ENCODE assay signal across 14 cellular contexts in genomic region chr9:114844766-114845165, GRCh38. TPM values are rescaled to one million over a fixed set of nuclear protein-coding genes. Genes with fewer than 3 reads are reported as not detected.
DNase-seq lines count a peak whose midpoint lies in the region; ATAC-seq and TF ChIP-seq lines count a peak whose summit lies in the region.
"Had no signal": no experiment of that assay in that cellular context is flagged by ENCODE, and none has a peak within 500 bp of the region (broad histone marks: within the 10 kb centered on the region; RNA-seq: fewer than 3 reads in every experiment).

No MANE protein-coding gene starts in this region.

- peak in 2 of 3 donors; percentile 30 to 39 for DNase-seq in CD4-positive, CD25-positive, alpha-beta regulatory T cell
- DNase-seq in DMS 273 treated with DMSO at 0.1 percent for 48 hours (lab: John Stamatoyannopoulos, UW), result peak; percentile 74
- DNase-seq in NCI-H526 treated with DMSO at 0.1 percent for 48 hours (lab: John Stamatoyannopoulos, UW), result peak; percentile 57
- peak; percentile 44 to 71 for DNase-seq in foreskin keratinocyte
- no peak for DNase-seq in right cardiac atrium
- DNase-seq in NCI-H1930 (lab: John Stamatoyannopoulos, UW), result no peak
- no peak for DNase-seq in activated naive CD4-positive, alpha-beta T cell (lab: John Stamatoyannopoulos, UW)
- DNase-seq: ACHN; CD4-positive, alpha-beta T cell; DND-41; GDM1; GM23248; IMR-90 had no signal

- no peak overlapping the region for H3K27ac ChIP-seq in CD4-positive, CD25-positive, alpha-beta regulatory T cell (ENCODE audit: insufficient read depth, low read length, poor library complexity, severe bottlenecking)
- H3K27ac ChIP-seq in foreskin keratinocyte (no peak overlapping the region), right cardiac atrium (ENCODE audit: low read length) (no peak overlapping the region)
- H3K27ac ChIP-seq: BLaER1 treated with 17β-estradiol and CSF1 and Interleukin-3, amounts not matched to agents 10 nM and 100 nM; GM23248 had no signal

- no peaks in the 10 kb centered on the region for H3K36me3 Mint-ChIP-seq in CD4-positive, CD25-positive, alpha-beta regulatory T cell

- H3K4me1 ChIP-seq in CD4-positive, CD25-positive, alpha-beta regulatory T cell (ENCODE audit: control insufficient read depth, insufficient read depth, low read length, poor library complexity, severe bottlenecking), result peaks cover 10% of the 10 kb centered on the region
- peaks cover 5% of the 10 kb centered on the region for H3K4me1 ChIP-seq in foreskin keratinocyte
- H3K4me1 ChIP-seq in right cardiac atrium (ENCODE audit: control insufficient read depth, insufficient read depth, low read length), result no peaks in the 10 kb centered on the region

- peaks cover 2 to 8% (median 5%) of the 10 kb centered on the region in 4 donors for H3K4me1 Mint-ChIP-seq in CD4-positive, CD25-positive, alpha-beta regulatory T cell

- no peaks in the 10 kb centered on the region for H3K9me3 Mint-ChIP-seq in CD4-positive, CD25-positive, alpha-beta regulatory T cell
- H3K9me3 Mint-ChIP-seq: CD4-positive, alpha-beta T cell had no signal

- no peaks in the 10 kb centered on the region for H3K27me3 Mint-ChIP-seq in CD4-positive, CD25-positive, alpha-beta regulatory T cell
- H3K27me3 Mint-ChIP-seq: CD4-positive, alpha-beta T cell had no signal

- peak overlapping the region; percentile 2 for H3K4me3 ChIP-seq in CD4-positive, CD25-positive, alpha-beta regulatory T cell (ENCODE audit: low read depth, low read length)
- no peak overlapping the region for H3K4me3 ChIP-seq in right cardiac atrium (ENCODE audit: low read length)
- H3K4me3 ChIP-seq: BLaER1 treated with 17β-estradiol and CSF1 and Interleukin-3, amounts not matched to agents 10 nM and 100 nM; GM23248 had no signal

- H3K4me3 Mint-ChIP-seq in CD4-positive, CD25-positive, alpha-beta regulatory T cell, result no peak overlapping the region
- H3K4me3 Mint-ChIP-seq: CD4-positive, alpha-beta T cell had no signal

- H3K9me3 ChIP-seq in CD4-positive, CD25-positive, alpha-beta regulatory T cell (ENCODE audit: control insufficient read depth in 2 of 2, low read length in 2 of 2), result no peaks in the 10 kb centered on the region
- no peaks in the 10 kb centered on the region for H3K9me3 ChIP-seq in right cardiac atrium (ENCODE audit: control insufficient read depth, low read length)

- H3K36me3 ChIP-seq in CD4-positive, CD25-positive, alpha-beta regulatory T cell (ENCODE audit: control insufficient read depth, insufficient read depth, low read length), result no peaks in the 10 kb centered on the region
- H3K36me3 ChIP-seq: BLaER1 treated with 17β-estradiol and CSF1 and Interleukin-3, amounts not matched to agents 10 nM and 100 nM had no signal

- intact Hi-C loops in right cardiac atrium (cut with DNase I), result no loop called here

- WGBS in right cardiac atrium, result 69% methylated on average over 3 of the region's 3 CpGs

- TF ChIP-seq CTCF in foreskin keratinocyte (conservative IDR thresholded peaks at IDR 0.05), result peak; percentile 7

- no peak for ATAC-seq in CD4-positive, CD25-positive, alpha-beta regulatory T cell (ENCODE audit: low read depth in 2 of 2)
- peak; percentile 14 for ATAC-seq in foreskin keratinocyte
- ATAC-seq in right cardiac atrium, result no peak

- no peaks in the 10 kb centered on the region for H3K27me3 ChIP-seq in CD4-positive, CD25-positive, alpha-beta regulatory T cell (ENCODE audit: control insufficient read depth, insufficient read depth, low read length)
- no peaks in the 10 kb centered on the region for H3K27me3 ChIP-seq in foreskin keratinocyte
- no peaks in the 10 kb centered on the region for H3K27me3 ChIP-seq in right cardiac atrium (ENCODE audit: control insufficient read depth, insufficient read depth)
- H3K27me3 ChIP-seq: BLaER1 treated with 17β-estradiol and CSF1 and Interleukin-3, amounts not matched to agents 10 nM and 100 nM had no signal

- H3K27ac Mint-ChIP-seq in CD4-positive, CD25-positive, alpha-beta regulatory T cell, result no peak overlapping the region
- H3K27ac Mint-ChIP-seq: CD4-positive, alpha-beta T cell had no signal

RNA-seq across cellular contexts. Expression of gene TNFSF15, which starts 38.9 kb away (rescaled TPM):
- total RNA-seq in CD4-positive, CD25-positive, alpha-beta regulatory T cell, result not detected
- polyA plus RNA-seq in CD4-positive, CD25-positive, alpha-beta regulatory T cell, result not detected
- total RNA-seq in foreskin keratinocyte, result 1.4 and 4.3 TPM in 2 replicates
- 0.40 and 1.0 TPM in 2 replicates for polyA plus RNA-seq in foreskin keratinocyte
- under 1 TPM in 1 of 4 donors, not detected in 3; 0.03 TPM for total RNA-seq in right cardiac atrium
- 0.02 TPM for polyA plus RNA-seq in right cardiac atrium
- total RNA-seq: CD4-positive, alpha-beta T cell had no signal
- polyA plus RNA-seq: GM23248 had no signal

Comparison
In these comparisons a context has a peak if more than half of its experiments do, and no peak if none do; other contexts are left out.
1. DNase-seq: peak in CD4-positive, CD25-positive, alpha-beta regulatory T cell (2 of 3), DMS 273 treated with DMSO at 0.1 percent for 48 hours (single experiment), NCI-H526 treated with DMSO at 0.1 percent for 48 hours (single experiment) and foreskin keratinocyte (2 of 2); none in right cardiac atrium (0 of 3), NCI-H1930 (0 of 2) and activated naive CD4-positive, alpha-beta T cell (0 of 4).